8 cellular contexts compared by ENCODE assay signal in genomic region chr19:56594783-56595547, GRCh38. TPM values are rescaled to one million over a fixed set of nuclear protein-coding genes. Genes with fewer than 3 reads are reported as not detected.
DNase-seq lines count a peak whose midpoint lies in the region; ATAC-seq, FAIRE-seq and TF ChIP-seq lines count a peak whose summit lies in the region.

Gene ZNF71 (plus strand): TSS chr19:56595302. CDS start chr19:56601559, 6,257 bp downstream.

- peaks cover 43% of the 10 kb centered on the region for H3K79me2 ChIP-seq in astrocyte (ENCODE audit: insufficient read depth, low read length)

- peak within 1 kb of the TSS; percentile 100 for H3K4me3 Mint-ChIP-seq in astrocyte (ENCODE audit: unreplicated experiment)

- H3K27ac ChIP-seq in astrocyte (ENCODE audit: low read depth, low read length) (peak within 1 kb of the TSS; percentile 31), uterus (peak within 1 kb of the TSS; percentile 70 to 77)

- peak within 1 kb of the TSS; percentile 92 for H3K9ac ChIP-seq in astrocyte (ENCODE audit: low read length)

- H3K9me3 ChIP-seq in astrocyte (ENCODE audit: insufficient read depth, low read depth, low read length): peaks cover 4% of the 10 kb centered on the region
- H3K9me3 ChIP-seq in uterus: peaks cover 0 to 5% of the 10 kb centered on the region in 2 donors

- DNase-seq in GM10248 (ENCODE audit: extremely low spot score) (peak; percentile 97), NCI-H146 treated with DMSO at 0.1 percent for 48 hours (lab: John Stamatoyannopoulos, UW; ENCODE audit: unreplicated experiment) (peak; percentile 83), T-helper 22 cell (ENCODE audit: low read depth) (peak; percentile 63), astrocyte (ENCODE audit: low read depth) (peak; percentile 66), hepatic stellate cell (ENCODE audit: low spot score) (peak; percentile 97), putamen (ENCODE audit: low spot score) (peak; percentile 86), uterus (peak; percentile 89 to 90)

- H3K36me3 ChIP-seq in astrocyte (ENCODE audit: insufficient read depth, low read length) (peaks cover 3% of the 10 kb centered on the region), uterus (no peaks in the 10 kb centered on the region)

- H3K4me2 ChIP-seq in astrocyte (ENCODE audit: low read length): peak within 1 kb of the TSS; percentile 100

- peaks cover 25% of the 10 kb centered on the region for H3K36me3 Mint-ChIP-seq in astrocyte (ENCODE audit: low read depth, unreplicated experiment)

- H3K27me3 ChIP-seq in astrocyte (ENCODE audit: insufficient read depth, low read length) (no peaks in the 10 kb centered on the region), uterus (no peaks in the 10 kb centered on the region)

- no peak for FAIRE-seq in astrocyte (lab: Jason Lieb, UNC)

- peaks cover 11% of the 10 kb centered on the region for H3K4me1 ChIP-seq in astrocyte (ENCODE audit: insufficient read depth, low read length)
- H3K4me1 ChIP-seq in uterus: no peaks in the 10 kb centered on the region

- H4K20me1 ChIP-seq in astrocyte (ENCODE audit: insufficient read depth, low read length): peaks cover 18% of the 10 kb centered on the region

- H3K9me3 Mint-ChIP-seq in astrocyte (ENCODE audit: unreplicated experiment): peaks cover 23% of the 10 kb centered on the region

- H3K27ac Mint-ChIP-seq in astrocyte (ENCODE audit: unreplicated experiment): peak within 1 kb of the TSS; percentile 95

- H2AFZ ChIP-seq in astrocyte (ENCODE audit: low read depth, low read length): peak within 1 kb of the TSS; percentile 96

- peak within 1 kb of the TSS; percentile 96 for H3K4me3 ChIP-seq in astrocyte (ENCODE audit: insufficient read depth, low read depth, low read length)
- peak within 1 kb of the TSS; percentile 82 to 92 for H3K4me3 ChIP-seq in uterus

- peaks cover 12% of the 10 kb centered on the region for H3K4me1 Mint-ChIP-seq in astrocyte (ENCODE audit: low read depth, unreplicated experiment)

- peaks cover 2% of the 10 kb centered on the region for H3K27me3 Mint-ChIP-seq in astrocyte (ENCODE audit: low read depth, unreplicated experiment)

- intact Hi-C loops in uterus (cut with DNase I; ENCODE audit: low total_unique reads): no loop called here

- CTCF ChIA-PET in GM10248 (lab: Yijun Ruan, JAX): no interaction called here

- peak; percentile 24 to 38 for TF ChIP-seq POLR2A in uterus (IDR thresholded peaks at IDR 0.05)

- peak; percentile 94 for ATAC-seq in HG02759 (IDR thresholded peaks at IDR 0.05; ENCODE audit: unreplicated experiment)

- POLR2A ChIA-PET in GM10248 (lab: Yijun Ruan, JAX): no interaction called here

- TF ChIP-seq CTCF in GM10248 (IDR thresholded peaks at IDR 0.05; ENCODE audit: control extremely low read depth, extremely low read depth, low read depth, missing control alignments): no peak
- TF ChIP-seq CTCF in astrocyte (IDR thresholded peaks at IDR 0.05; ENCODE audit: insufficient read depth, low read depth, low read length): no peak
- TF ChIP-seq CTCF in uterus (IDR thresholded peaks at IDR 0.05): no peak

RNA-seq across cellular contexts. Expression of gene ZNF71, which starts in this region (rescaled TPM):
- total RNA-seq in astrocyte (10.9 and 12.2 TPM in 2 replicates), uterus (10 to 100 TPM; 10.3 to 31.3 (median 13.6) TPM)

Comparison
In these comparisons a context has a peak if more than half of its experiments do, and no peak if none do; other contexts are left out.
1. Peak in every context shown above with its lines: DNase-seq, ATAC-seq, H3K4me3 ChIP-seq and H3K27ac ChIP-seq.